1 cellular context compared by ENCODE assay signal in the genomic region with DNA sequence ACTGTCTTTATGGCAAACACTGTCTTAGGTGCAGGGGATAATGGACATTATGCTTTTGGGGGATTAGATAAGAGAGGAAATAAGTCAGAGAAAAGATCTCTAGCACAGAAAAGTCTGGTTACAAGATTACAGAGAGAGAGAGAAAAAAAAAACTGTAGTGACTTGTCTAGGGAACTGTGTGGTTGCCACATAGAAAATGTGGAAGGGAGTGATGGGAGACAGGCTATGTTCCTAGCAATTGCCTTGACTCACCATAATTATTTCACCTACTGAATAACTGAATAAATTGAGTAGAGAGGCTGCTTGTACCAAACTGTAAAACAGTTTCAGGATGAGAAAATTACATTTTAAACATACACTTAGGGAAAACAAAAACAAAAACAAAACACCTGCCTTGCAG.
TF ChIP-seq lines count a peak whose summit lies in the region.

No MANE protein-coding gene starts in this region.

TF ChIP-seq in SK-N-SH, 30 proteins besides CTCF, POLR2A, EP300 and RAD21 (continued from another document):
- no peak for TF ChIP-seq MAX (IDR thresholded peaks at IDR 0.05; ENCODE audit: low read depth)
- TF ChIP-seq TCF12 (IDR thresholded peaks at IDR 0.05), result no peak
- TF ChIP-seq USF2 (IDR thresholded peaks at IDR 0.05; ENCODE audit: borderline replicate concordance, low read depth, low read length), result no peak
- no peak for TF ChIP-seq NFIC (IDR thresholded peaks at IDR 0.05; ENCODE audit: borderline replicate concordance)
- no peak for TF ChIP-seq SMC3 (IDR thresholded peaks at IDR 0.05; ENCODE audit: low read depth, low read length)
- no peak for TF ChIP-seq ELF1 (IDR thresholded peaks at IDR 0.05)
- no peak for TF ChIP-seq CHD2 (IDR thresholded peaks at IDR 0.05; ENCODE audit: low read length, partially characterized antibody)
- no peak for TF ChIP-seq TAF1 (IDR thresholded peaks at IDR 0.05; ENCODE audit: borderline replicate concordance, low read depth, low read length)
- no peak for TF ChIP-seq YY1 (IDR thresholded peaks at IDR 0.05; ENCODE audit: low read depth)
TF ChIP-seq in SK-N-SH: peak in this region for 0.
